16 cellular contexts compared by ENCODE assay signal in the genomic region with DNA sequence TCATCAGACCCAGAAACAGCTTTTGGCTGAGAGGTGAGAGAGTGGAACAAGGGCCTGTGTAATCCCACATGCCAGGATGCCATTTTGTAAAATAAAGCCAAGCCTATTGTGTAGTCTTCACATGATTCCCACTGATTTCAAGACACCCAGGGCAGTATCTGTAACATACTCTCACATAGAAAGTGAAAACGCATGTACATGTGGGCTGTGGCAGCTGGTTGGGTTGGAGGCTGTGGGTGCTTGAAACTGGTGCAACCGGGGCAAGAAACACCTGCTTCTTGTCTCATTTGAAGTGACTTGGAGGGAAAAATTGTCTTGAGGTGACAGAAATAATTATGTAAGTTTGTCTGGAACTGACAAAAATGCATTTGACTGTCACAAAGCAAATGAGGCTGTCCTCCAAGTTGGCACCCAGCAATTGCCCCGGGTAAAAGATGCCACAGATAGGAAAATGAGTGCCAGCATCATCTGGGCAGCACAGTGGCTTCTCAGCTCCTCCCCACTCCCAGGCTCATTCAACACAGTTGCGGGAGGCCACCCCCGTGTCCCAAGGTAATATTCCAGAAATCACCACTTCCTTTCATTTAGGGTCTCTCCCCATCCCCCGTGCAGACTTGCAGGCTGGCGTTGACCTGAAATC.
DNase-seq lines count a peak whose midpoint lies in the region; ATAC-seq and TF ChIP-seq lines count a peak whose summit lies in the region.
"Had no signal": no experiment of that assay in that cellular context is flagged by ENCODE, and none has a peak within 500 bp of the region (broad histone marks: within the 10 kb centered on the region; RNA-seq: fewer than 3 reads in every experiment).

No MANE protein-coding gene starts in this region.

- no peaks in the 10 kb centered on the region for H3K4me1 ChIP-seq in DND-41 (ENCODE audit: insufficient read depth, low read length)
- peaks cover 44% of the 10 kb centered on the region for H3K4me1 ChIP-seq in KMS-11 (ENCODE audit: low read depth, poor library complexity, severe bottlenecking)
- no peaks in the 10 kb centered on the region for H3K4me1 ChIP-seq in adrenal gland (replicated peaks in 1 of 2)
- H3K4me1 ChIP-seq: transverse colon had no signal

- DNase-seq in DND-41 (peak; percentile 9), adrenal gland (no peak), NCI-H2107 treated with DMSO at 0.1 percent for 48 hours (lab: John Stamatoyannopoulos, UW; ENCODE audit: unreplicated experiment) (no peak)
- DNase-seq in activated CD4-positive, CD25-positive, alpha-beta regulatory T cell treated with anti-CD3 and anti-CD28 coated beads, Interleukin-2, amount 50 U/mL, for 72 hours, result no peak
- DNase-seq: activated CD4-positive, alpha-beta T cell treated with anti-CD3 and anti-CD28 coated beads for 1 hour; activated effector memory CD4-positive, alpha-beta T cell treated with Interleukin-2 at 50 U/mL for 16 hours; amniotic stem cell; effector CD4-positive, alpha-beta T cell; heart left ventricle; NCI-H1694 treated with DMSO at 0.1 percent for 48 hours; NCI-H526 treated with DMSO at 0.1 percent for 48 hours; transverse colon had no signal

- H3K4me2 ChIP-seq in DND-41 (ENCODE audit: insufficient read depth, low read length) (no peak overlapping the region), KMS-11 (peak overlapping the region; percentile 38; the same call in 1 of the 2 replicates)

- no peak for TF ChIP-seq POLR2A in adrenal gland (IDR thresholded peaks at IDR 0.05)

- no peaks in the 10 kb centered on the region for H3K36me3 ChIP-seq in DND-41 (ENCODE audit: insufficient read depth, low read length)
- H3K36me3 ChIP-seq in KMS-11 (ENCODE audit: insufficient read depth), result no peaks in the 10 kb centered on the region
- no peaks in the 10 kb centered on the region for H3K36me3 ChIP-seq in adrenal gland (replicated peaks in 1 of 2)
- H3K36me3 ChIP-seq: heart left ventricle, transverse colon had no signal

- no peak overlapping the region for H3K27ac ChIP-seq in DND-41 (ENCODE audit: low read length)
- H3K27ac ChIP-seq in KMS-11, result no peak overlapping the region
- H3K27ac ChIP-seq in adrenal gland, result no peak overlapping the region
- H3K27ac ChIP-seq: heart left ventricle, transverse colon had no signal

- H4K20me1 ChIP-seq in DND-41 (ENCODE audit: insufficient read depth, low read length), result no peaks in the 10 kb centered on the region
- H4K20me1 ChIP-seq in KMS-11 (ENCODE audit: insufficient read depth), result no peaks in the 10 kb centered on the region

- H3K9ac ChIP-seq in DND-41 (ENCODE audit: low read depth, low read length), result no peak overlapping the region
- H3K9ac ChIP-seq in KMS-11, result no peak overlapping the region

- intact Hi-C loops in adrenal gland (cut with DNase I), result no loop called here

- H3K79me2 ChIP-seq in DND-41 (ENCODE audit: insufficient read depth, low read length) (no peaks in the 10 kb centered on the region), KMS-11 (ENCODE audit: insufficient read depth, low read depth) (no peaks in the 10 kb centered on the region)

- WGBS in adrenal gland, 4 donors, result 85 to 94% (median 91%) methylated on average over 7 of the region's 7 CpGs

- TF ChIP-seq CTCF in DND-41 (IDR thresholded peaks at IDR 0.05; ENCODE audit: borderline replicate concordance, extremely low read depth, low read length, poor library complexity, severe bottlenecking) (no peak), KMS-11 (conservative IDR thresholded peaks at IDR 0.05; ENCODE audit: low read depth, low read length) (no peak), adrenal gland (IDR thresholded peaks at IDR 0.05) (no peak)

- no peak overlapping the region for H2AFZ ChIP-seq in DND-41 (ENCODE audit: low read depth, low read length)
- H2AFZ ChIP-seq in KMS-11 (ENCODE audit: low read depth), result no peak overlapping the region

- H3K9me3 ChIP-seq in DND-41 (ENCODE audit: insufficient read depth, low read length, severe bottlenecking) (no peaks in the 10 kb centered on the region), adrenal gland (replicated peaks in 1 of 3) (no peaks in the 10 kb centered on the region)
- H3K9me3 ChIP-seq: heart left ventricle, transverse colon had no signal

- H3K27me3 ChIP-seq in DND-41 (ENCODE audit: insufficient read depth, low read length, poor library complexity) (peaks cover 9% of the 10 kb centered on the region), KMS-11 (ENCODE audit: insufficient read depth, low read depth) (peaks cover 49% of the 10 kb centered on the region), adrenal gland (no peaks in the 10 kb centered on the region)
- H3K27me3 ChIP-seq: heart left ventricle, transverse colon had no signal

- ATAC-seq in DND-41 (ENCODE audit: insufficient read depth, low read depth) (peak; percentile 69), GM18520 (IDR thresholded peaks at IDR 0.05; ENCODE audit: unreplicated experiment) (peak; percentile 46), GM21717 (IDR thresholded peaks at IDR 0.05; ENCODE audit: unreplicated experiment) (peak; percentile 62)
- ATAC-seq: heart left ventricle, sciatic nerve had no signal

- H3K4me3 ChIP-seq in DND-41 (ENCODE audit: low read depth in 1 of 2, low read length in 2 of 2) (no peak overlapping the region), KMS-11 (IDR thresholded peaks at IDR 0.05; ENCODE audit: insufficient read depth, low read depth, low read length) (peak overlapping the region; percentile 36), adrenal gland (no peak overlapping the region)
- H3K4me3 ChIP-seq: heart left ventricle, transverse colon had no signal
